ENCODE assay signal across 30 cellular contexts in genomic region chr1:195951313-195951712, GRCh38.
"Had no signal": no experiment of that assay in that cellular context is flagged by ENCODE, and none has a peak within 500 bp of the region (broad histone marks: within the 10 kb centered on the region; RNA-seq: fewer than 3 reads in every experiment).

No MANE protein-coding gene starts in this region.

- H3K27ac ChIP-seq: SJCRH30, SK-N-MC had no signal

- H3K27ac Mint-ChIP-seq: activated B cell treated with CpG ODN at 0.5 μM for 24 hours; activated CD4-positive, alpha-beta memory T cell treated with anti-CD3 and anti-CD28 coated beads for 36 hours; activated naive CD4-positive, alpha-beta T cell treated with anti-CD3 and anti-CD28 coated beads, Interleukin-2, amount 10 ng/mL, durations not matched to agents 7 days and 5 days; activated naive CD8-positive, alpha-beta T cell; activated naive CD8-positive, alpha-beta T cell treated with anti-CD3 and anti-CD28 coated beads, Interleukin-2, amount 50 U/mL, for 24 hours; activated T-helper 1 cell treated with anti-CD3 and anti-CD28 coated beads, Interleukin-12 subunit alpha, Interleukin-12 subunit beta, Interleukin-2, Interleukin-4 antibody, amounts not matched to agents 30 ng/mL and 10 ng/mL and 1 ng/mL, durations not matched to agents 14 hours and 24 hours and 36 hours; T-helper 1 cell treated with Interleukin-12 subunit alpha and Interleukin-12 subunit beta and Interleukin-4 antibody, amounts not matched to agents 30 μg/mL and 1 μg/mL, for 36 hours; T-helper 2 cell treated with Interferon-gamma antibody and Interleukin-4, amounts not matched to agents 5 μg/mL and 100 μg/mL, for 36 hours had no signal

- H3K4me1 ChIP-seq: SJCRH30 had no signal

- DNase-seq: activated B cell treated with CpG ODN at 0.5 μM for 24 hours; activated CD4-positive, alpha-beta memory T cell treated with anti-CD3 and anti-CD28 coated beads for 36 hours; activated CD4-positive, alpha-beta T cell treated with anti-CD3 and anti-CD28 coated beads for 4 hours; activated CD4-positive, alpha-beta T cell treated with anti-CD3 and anti-CD28 coated beads, Interleukin-2, amount 50 U/mL, for 1 hour; activated CD4-positive, CD25-positive, alpha-beta regulatory T cell treated with anti-CD3 and anti-CD28 coated beads, Interleukin-2, amount 50 U/mL, for 72 hours; activated CD8-positive, alpha-beta memory T cell treated with anti-CD3 and anti-CD28 coated beads, Interleukin-2, amount 50 U/mL, for 4 hours; activated naive CD4-positive, alpha-beta T cell treated with anti-CD3 and anti-CD28 coated beads, Interleukin-2, amount 10 ng/mL, durations not matched to agents 7 days and 5 days; activated naive CD8-positive, alpha-beta T cell treated with anti-CD3 and anti-CD28 coated beads, Interleukin-2, amount 50 U/mL, for 24 hours; activated T-cell treated with anti-CD3 and anti-CD28 coated beads for 4 hours; activated T-cell treated with anti-CD3 and anti-CD28 coated beads, Interleukin-2, amount 50 U/mL, for 4 hours; amniotic stem cell; aorta; Karpas-422; MG63; NCI-H1048; NCI-H1105 treated with DMSO at 0.1 percent for 48 hours; NCI-H1436; NCI-H1694; NCI-H1930; NCI-H2081 treated with DMSO at 0.1 percent for 48 hours; NCI-H226; NCI-H524 treated with DMSO at 0.1 percent for 48 hours; SHP77; SJCRH30 had no signal

- H3K27me3 ChIP-seq: MG63, SJCRH30 had no signal

- H3K9me3 Mint-ChIP-seq: activated B cell treated with CpG ODN at 0.5 μM for 24 hours; activated CD4-positive, alpha-beta memory T cell treated with anti-CD3 and anti-CD28 coated beads for 36 hours; activated naive CD4-positive, alpha-beta T cell treated with anti-CD3 and anti-CD28 coated beads, Interleukin-2, amount 10 ng/mL, durations not matched to agents 7 days and 5 days; activated naive CD8-positive, alpha-beta T cell treated with anti-CD3 and anti-CD28 coated beads, Interleukin-2, amount 50 U/mL, for 24 hours; activated T-cell treated with anti-CD3 and anti-CD28 coated beads, Interleukin-2, amount 50 U/mL, for 4 hours; activated T-helper 1 cell treated with anti-CD3 and anti-CD28 coated beads, Interleukin-12 subunit alpha, Interleukin-12 subunit beta, Interleukin-2, Interleukin-4 antibody, amounts not matched to agents 30 ng/mL and 10 ng/mL and 1 ng/mL, durations not matched to agents 14 hours and 24 hours and 36 hours; T-helper 1 cell treated with Interleukin-12 subunit alpha and Interleukin-12 subunit beta and Interleukin-4 antibody, amounts not matched to agents 30 μg/mL and 1 μg/mL, for 36 hours; T-helper 2 cell treated with Interferon-gamma antibody and Interleukin-4, amounts not matched to agents 5 μg/mL and 100 μg/mL, for 36 hours had no signal

- H3K36me3 Mint-ChIP-seq: activated CD4-positive, alpha-beta memory T cell treated with anti-CD3 and anti-CD28 coated beads for 36 hours; activated naive CD4-positive, alpha-beta T cell treated with anti-CD3 and anti-CD28 coated beads, Interleukin-2, amount 10 ng/mL, durations not matched to agents 7 days and 5 days; activated naive CD8-positive, alpha-beta T cell had no signal

- H3K4me3 Mint-ChIP-seq: activated B cell treated with CpG ODN at 0.5 μM for 24 hours; activated CD4-positive, alpha-beta memory T cell treated with anti-CD3 and anti-CD28 coated beads for 36 hours; activated naive CD4-positive, alpha-beta T cell treated with anti-CD3 and anti-CD28 coated beads, Interleukin-2, amount 10 ng/mL, durations not matched to agents 7 days and 5 days; activated naive CD8-positive, alpha-beta T cell; activated naive CD8-positive, alpha-beta T cell treated with anti-CD3 and anti-CD28 coated beads, Interleukin-2, amount 50 U/mL, for 24 hours; activated T-cell treated with anti-CD3 and anti-CD28 coated beads, Interleukin-2, amount 50 U/mL, for 4 hours; activated T-helper 1 cell treated with anti-CD3 and anti-CD28 coated beads, Interleukin-12 subunit alpha, Interleukin-12 subunit beta, Interleukin-2, Interleukin-4 antibody, amounts not matched to agents 30 ng/mL and 10 ng/mL and 1 ng/mL, durations not matched to agents 14 hours and 24 hours and 36 hours; T-helper 1 cell treated with Interleukin-12 subunit alpha and Interleukin-12 subunit beta and Interleukin-4 antibody, amounts not matched to agents 30 μg/mL and 1 μg/mL, for 36 hours; T-helper 2 cell treated with Interferon-gamma antibody and Interleukin-4, amounts not matched to agents 5 μg/mL and 100 μg/mL, for 36 hours had no signal

- H3K9me3 ChIP-seq: MG63, SJCRH30 had no signal

- H3K27me3 Mint-ChIP-seq: activated B cell treated with CpG ODN at 0.5 μM for 24 hours; activated CD4-positive, alpha-beta memory T cell treated with anti-CD3 and anti-CD28 coated beads for 36 hours; activated naive CD4-positive, alpha-beta T cell treated with anti-CD3 and anti-CD28 coated beads, Interleukin-2, amount 10 ng/mL, durations not matched to agents 7 days and 5 days; activated naive CD8-positive, alpha-beta T cell; activated naive CD8-positive, alpha-beta T cell treated with anti-CD3 and anti-CD28 coated beads, Interleukin-2, amount 50 U/mL, for 24 hours had no signal

- H3K36me3 ChIP-seq: MG63, SJCRH30 had no signal

- H3K4me1 Mint-ChIP-seq: activated B cell treated with CpG ODN at 0.5 μM for 24 hours; activated naive CD4-positive, alpha-beta T cell treated with anti-CD3 and anti-CD28 coated beads, Interleukin-2, amount 10 ng/mL, durations not matched to agents 7 days and 5 days; activated naive CD8-positive, alpha-beta T cell treated with anti-CD3 and anti-CD28 coated beads, Interleukin-2, amount 50 U/mL, for 24 hours had no signal

- ATAC-seq: activated naive CD8-positive, alpha-beta T cell treated with anti-CD3 and anti-CD28 coated beads, Interleukin-2, amount 50 U/mL, for 24 hours; activated T-cell treated with anti-CD3 and anti-CD28 coated beads, Interleukin-2, amount 50 U/mL, for 4 hours; Panc1 had no signal

- H3K4me3 ChIP-seq: MG63, SJCRH30, SK-N-MC had no signal
